9 cellular contexts compared by ENCODE assay signal in the genomic region with DNA sequence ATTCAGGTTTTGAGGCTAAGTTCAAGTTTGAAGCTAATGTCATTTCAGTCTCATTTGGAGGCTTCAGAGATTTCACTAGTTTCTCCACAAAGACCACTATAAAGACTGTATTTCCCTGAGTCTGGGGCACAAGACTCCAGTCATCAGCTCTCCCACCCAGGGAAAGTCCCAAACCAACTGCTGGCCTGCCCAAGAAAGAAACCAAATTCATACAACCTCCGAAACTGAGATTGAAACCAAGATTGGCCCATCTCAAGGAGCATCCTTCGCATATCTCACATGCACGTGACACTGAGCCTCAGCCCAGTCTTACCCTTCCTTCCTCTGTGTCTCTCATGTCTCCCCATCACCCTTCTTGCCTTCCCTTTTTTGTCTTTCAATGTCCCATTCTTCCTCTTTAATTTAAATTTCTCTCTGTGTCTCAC. TPM values are rescaled to one million over a fixed set of nuclear protein-coding genes. Genes with fewer than 3 reads are reported as not detected.
DNase-seq lines count a peak whose midpoint lies in the region; ATAC-seq, FAIRE-seq and TF ChIP-seq lines count a peak whose summit lies in the region.
"Had no signal": no experiment of that assay in that cellular context is flagged by ENCODE, and none has a peak within 500 bp of the region (broad histone marks: within the 10 kb centered on the region; RNA-seq: fewer than 3 reads in every experiment).

No MANE protein-coding gene starts in this region.

- no peak overlapping the region for H2BK12ac ChIP-seq in neuronal stem cell (ENCODE audit: low read length)

- no peak overlapping the region for H3K9ac ChIP-seq in HepG2 (ENCODE audit: insufficient read depth, low read depth, low read length)
- no peak overlapping the region for H3K9ac ChIP-seq in neuronal stem cell (ENCODE audit: low read depth, low read length, poor library complexity)

- H3K4me3 Mint-ChIP-seq in activated CD4-positive, alpha-beta T cell treated with anti-CD3 and anti-CD28 coated beads, Interleukin-2, amount 10 ng/mL, durations not matched to agents 24 days and 14 days = peak overlapping the region; percentile 68

- H3K4me3 ChIP-seq in right lobe of liver = no peak overlapping the region
- H3K4me3 ChIP-seq in HepG2 (replicated peaks in 1 of 3; ENCODE audit: insufficient read depth in 1 of 3, low read depth in 2 of 3, low read length in 3 of 3) = no peak overlapping the region
- no peak overlapping the region for H3K4me3 ChIP-seq in thyroid gland (replicated peaks in 1 of 3)
- no peak overlapping the region for H3K4me3 ChIP-seq in neuronal stem cell (ENCODE audit: low read length in 2 of 2)
- H3K4me3 ChIP-seq: thoracic aorta had no signal

- H3K4me2 ChIP-seq in HepG2 (ENCODE audit: low read depth, low read length) (no peak overlapping the region), neuronal stem cell (ENCODE audit: insufficient read depth, low read length, poor library complexity, severe bottlenecking) (no peak overlapping the region)

- TF ChIP-seq CTCF in right lobe of liver (IDR thresholded peaks at IDR 0.05) = no peak
- TF ChIP-seq CTCF in HepG2 (CRISPR knock-in tag; IDR thresholded peaks at IDR 0.05) = no peak
- TF ChIP-seq CTCF in thyroid gland (IDR thresholded peaks at IDR 0.05) = no peak

- no peaks in the 10 kb centered on the region for H4K20me1 ChIP-seq in HepG2 (ENCODE audit: insufficient read depth, low read length)

- no peak overlapping the region for H2BK5ac ChIP-seq in neuronal stem cell (ENCODE audit: low read length)

- H3K27ac ChIP-seq in right lobe of liver (no peak overlapping the region), HepG2 (ENCODE audit: extremely low read length, insufficient read depth, low read length) (no peak overlapping the region), thyroid gland (no peak overlapping the region), neuronal stem cell (replicated peaks; ENCODE audit: low read length) (no peak overlapping the region)
- H3K27ac ChIP-seq: thoracic aorta had no signal

- H4K8ac ChIP-seq in neuronal stem cell (ENCODE audit: low read depth, low read length) = no peak overlapping the region

- peak overlapping the region; percentile 68 for H3K27ac Mint-ChIP-seq in activated CD4-positive, alpha-beta T cell treated with anti-CD3 and anti-CD28 coated beads, Interleukin-2, amount 10 ng/mL, durations not matched to agents 24 days and 14 days

- no peaks in the 10 kb centered on the region for H3K9me3 Mint-ChIP-seq in activated CD4-positive, alpha-beta T cell treated with anti-CD3 and anti-CD28 coated beads, Interleukin-2, amount 10 ng/mL, durations not matched to agents 24 days and 14 days

- WGBS in right lobe of liver (ENCODE audit: insufficient coverage, low coverage, low lambda C conversion rate, missing lambda C conversion rate) = 64% methylated on average over 3 of the region's 3 CpGs
- WGBS in HepG2 (ENCODE audit: low lambda C conversion rate) = 47% methylated on average over 3 of the region's 3 CpGs
- 55 to 82% methylated on average over 3 of the region's 3 CpGs for WGBS in thyroid gland, 2 donors
- no CpG with 5 or more reads among the region's 3 CpGs for WGBS in neuronal stem cell (ENCODE audit: extremely low coverage in 2 of 2, insufficient read length in 2 of 2, insufficient replicate concordance in 1 of 2), 2 donors

- intact Hi-C loops in right lobe of liver (cut with DNase I) (no loop called here), HepG2 (cut with micrococcal nuclease; ENCODE audit: unreplicated experiment) (no loop called here), thyroid gland (cut with DNase I) (no loop called here)
- intact Hi-C loops in activated CD4-positive, alpha-beta T cell treated with anti-CD3 and anti-CD28 coated beads, Interleukin-2, amount 10 ng/mL, durations not matched to agents 24 days and 14 days (cut with micrococcal nuclease) = loop anchor here (1.0 kb wide), 1 partner anchor 9 kb away; no protein-coding TSS in a partner anchor

- TF ChIP-seq POLR2A in right lobe of liver (IDR thresholded peaks at IDR 0.05) (no peak), HepG2 (IDR thresholded peaks at IDR 0.05; ENCODE audit: insufficient read depth in 1 of 2, low read depth in 2 of 2, low read length in 2 of 2) (no peak), thyroid gland (IDR thresholded peaks at IDR 0.05) (no peak)

- H3K4ac ChIP-seq in neuronal stem cell (ENCODE audit: low read length) = no peak overlapping the region

- H3K14ac ChIP-seq in neuronal stem cell (ENCODE audit: low read length) = no peak overlapping the region

- DNase-seq in right lobe of liver = peak in 1 of 3 donors; percentile 51
- DNase-seq in HepG2 (ENCODE audit: low spot score) = no peak
- DNase-seq in activated CD4-positive, alpha-beta T cell treated with anti-CD3 and anti-CD28 coated beads, Interleukin-2, amount 10 ng/mL, durations not matched to agents 24 days and 14 days = peak; percentile 93
- peak; percentile 38 for DNase-seq in pons (ENCODE audit: low spot score)
- DNase-seq in thyroid gland = no peak
- DNase-seq in NCI-H1694 (lab: John Stamatoyannopoulos, UW) = no peak
- no peak for DNase-seq in neuronal stem cell (ENCODE audit: low spot score)

- H4K91ac ChIP-seq in neuronal stem cell (ENCODE audit: low read depth, low read length, poor library complexity) = no peak overlapping the region

- H2AK5ac ChIP-seq in neuronal stem cell (ENCODE audit: low read depth, low read length) = no peak overlapping the region

- H3K27me3 ChIP-seq in right lobe of liver (no peaks in the 10 kb centered on the region), HepG2 (ENCODE audit: control insufficient read depth in 1 of 2, insufficient read depth in 2 of 2, low read length in 2 of 2) (peaks cover 11 to 42% of the 10 kb centered on the region in 2 experiments; a peak in 4 of 5 replicates), thyroid gland (no peaks in the 10 kb centered on the region), neuronal stem cell (ENCODE audit: control insufficient read depth in 3 of 3, insufficient read depth in 3 of 3, low read depth in 1 of 3, low read length in 3 of 3) (peaks cover 0 to 14% (median 0%) of the 10 kb centered on the region in 3 experiments)

- peak; percentile 53 to 77 (median 62) for ATAC-seq in right lobe of liver
- ATAC-seq in HepG2 = no peak
- peak; percentile 70 for ATAC-seq in HG03159 (IDR thresholded peaks at IDR 0.05; ENCODE audit: unreplicated experiment)

- H2AFZ ChIP-seq in HepG2 (ENCODE audit: low read length) (no peak overlapping the region), neuronal stem cell (ENCODE audit: low read length) (no peak overlapping the region)

- peaks cover 66% of the 10 kb centered on the region for H3K4me1 Mint-ChIP-seq in activated CD4-positive, alpha-beta T cell treated with anti-CD3 and anti-CD28 coated beads, Interleukin-2, amount 10 ng/mL, durations not matched to agents 24 days and 14 days

- in situ Hi-C loops in HepG2 (cut with HindIII; ENCODE audit: extremely low pct_ligation_motif_present, low pct_unique_long_range_greater_than_20kb) = no loop called here

- TF ChIP-seq EP300 in HepG2 (IDR thresholded peaks at IDR 0.05; ENCODE audit: low read depth in 2 of 2, low read length in 2 of 2) (no peak), HepG2 (CRISPR knock-in tag; IDR thresholded peaks at IDR 0.05; ENCODE audit: borderline replicate concordance) (no peak)

- H3K18ac ChIP-seq in neuronal stem cell (ENCODE audit: low read length) = no peak overlapping the region

- H3K9me3 ChIP-seq in right lobe of liver = no peaks in the 10 kb centered on the region
- H3K9me3 ChIP-seq in HepG2 (ENCODE audit: low read length) = no peaks in the 10 kb centered on the region
- no peaks in the 10 kb centered on the region for H3K9me3 ChIP-seq in thyroid gland
- H3K9me3 ChIP-seq in neuronal stem cell (replicated peaks in 1 of 2; ENCODE audit: control insufficient read depth in 2 of 2, insufficient read depth in 1 of 2, low read depth in 1 of 2, low read length in 2 of 2) = no peaks in the 10 kb centered on the region
- H3K9me3 ChIP-seq: thoracic aorta had no signal

- peaks cover 14% of the 10 kb centered on the region for H3K27me3 Mint-ChIP-seq in activated CD4-positive, alpha-beta T cell treated with anti-CD3 and anti-CD28 coated beads, Interleukin-2, amount 10 ng/mL, durations not matched to agents 24 days and 14 days

- no peak overlapping the region for H3K23ac ChIP-seq in neuronal stem cell (ENCODE audit: low read depth, low read length, poor library complexity)

- H3K36me3 ChIP-seq in right lobe of liver (no peaks in the 10 kb centered on the region), HepG2 (replicated peaks in 1 of 2; ENCODE audit: control insufficient read depth in 1 of 2, insufficient read depth in 2 of 2, low read length in 2 of 2) (no peaks in the 10 kb centered on the region), thyroid gland (no peaks in the 10 kb centered on the region), neuronal stem cell (replicated peaks in 1 of 2; ENCODE audit: control insufficient read depth in 2 of 2, insufficient read depth in 2 of 2, low read length in 2 of 2) (no peaks in the 10 kb centered on the region)
- H3K36me3 ChIP-seq: thoracic aorta had no signal

- FAIRE-seq in HepG2 (lab: Jason Lieb, UNC) = no peak

- H2BK15ac ChIP-seq in neuronal stem cell (ENCODE audit: low read length) = no peak overlapping the region

- no peaks in the 10 kb centered on the region for H3K79me2 ChIP-seq in HepG2 (ENCODE audit: insufficient read depth, low read length)

- no peak overlapping the region for H2BK120ac ChIP-seq in neuronal stem cell (ENCODE audit: low read depth, low read length)

- CTCF ChIA-PET in HepG2 (lab: Yijun Ruan, JAX; ENCODE audit: low intra/inter-chr PET ratio, low total read pairs) = no interaction called here

- H3K36me3 Mint-ChIP-seq in activated CD4-positive, alpha-beta T cell treated with anti-CD3 and anti-CD28 coated beads, Interleukin-2, amount 10 ng/mL, durations not matched to agents 24 days and 14 days (ENCODE audit: low read depth) = peaks cover 25% of the 10 kb centered on the region

- POLR2A ChIA-PET in HepG2 (lab: Yijun Ruan, JAX) = interaction anchor here (1.8 kb wide), 1 partner anchor 8 kb away, joined by 5 read pairs; no protein-coding TSS in a partner anchor

- no TSS peak for BruUV-seq in HepG2 (replicated peaks; lab: Mats Ljungman, UMichigan)

- H3K4me1 ChIP-seq in right lobe of liver = no peaks in the 10 kb centered on the region
- H3K4me1 ChIP-seq in HepG2 (ENCODE audit: insufficient read depth, low read length) = peaks cover 9% of the 10 kb centered on the region
- no peaks in the 10 kb centered on the region for H3K4me1 ChIP-seq in thyroid gland
- H3K4me1 ChIP-seq in neuronal stem cell (ENCODE audit: control insufficient read depth in 2 of 2, insufficient read depth in 1 of 2, low read depth in 1 of 2, low read length in 2 of 2) = peaks cover 0 to 14% of the 10 kb centered on the region in 2 donors

- no peaks in the 10 kb centered on the region for H3K79me1 ChIP-seq in neuronal stem cell (ENCODE audit: low read depth, low read length)

- TF ChIP-seq RAD21 in HepG2 (CRISPR knock-in tag; IDR thresholded peaks at IDR 0.05) = no peak

RNA-seq across cellular contexts. Expression of gene LTA, which starts 3.5 kb away (rescaled TPM):
- total RNA-seq in right lobe of liver (under 1 TPM in 1 of 6 experiments, not detected in 5; 0.20 TPM), HepG2 (2016; rRNA removed; fragmentation: Illumina TruSeq; extraction: Trizol) (not detected in 2 replicates), thyroid gland (not detected)
- not detected in 2 replicates for total RNA-seq in HepG2 (2016; cell fraction: cytosol; rRNA removed; fragmentation: Illumina TruSeq; extraction: Trizol; ENCODE audit: low read depth)
- not detected in 2 replicates for total RNA-seq in HepG2 (2016; cell fraction: insoluble cytoplasmic fraction; rRNA removed; fragmentation: Illumina TruSeq; extraction: Trizol)
- total RNA-seq in HepG2 (2016; cell fraction: membrane; rRNA removed; fragmentation: Illumina TruSeq; extraction: Trizol) = not detected in 2 replicates
- not detected in 2 replicates for total RNA-seq in HepG2 (2016; cell fraction: nucleus; rRNA removed; fragmentation: Illumina TruSeq; extraction: Trizol)
- polyA plus RNA-seq in HepG2 (2011; rRNA removed) = 0.09 TPM in 1 of 2 replicates, not detected in the other
- polyA plus RNA-seq in HepG2 (2011; cell fraction: cytosol; rRNA removed) = 0.04 TPM in 1 of 2 replicates, not detected in the other
- 0.09 TPM in 1 of 2 replicates, not detected in the other for polyA plus RNA-seq in HepG2 (2011; cell fraction: nucleus; rRNA removed)
- 0.09 TPM in 1 of 2 replicates, not detected in the other for polyA plus RNA-seq in HepG2 (2012)
- not detected in 2 replicates for polyA plus RNA-seq in HepG2 (2016; cell fraction: cytosol; fragmentation: Illumina TruSeq; extraction: Trizol; ENCODE audit: low read depth)
- not detected in 2 replicates for polyA plus RNA-seq in HepG2 (2016; cell fraction: insoluble cytoplasmic fraction; fragmentation: Illumina TruSeq; extraction: Trizol; ENCODE audit: low read depth)
- not detected in 2 replicates for polyA plus RNA-seq in HepG2 (2016; cell fraction: membrane; fragmentation: Illumina TruSeq; extraction: Trizol; ENCODE audit: low read depth)
- polyA plus RNA-seq in HepG2 (2016; cell fraction: nucleus; fragmentation: Illumina TruSeq; extraction: Trizol; ENCODE audit: insufficient read depth, low read depth) = not detected in 2 replicates
- not detected in 2 replicates for polyA minus RNA-seq in HepG2 (2011; rRNA and poly(A)+ RNA removed; ENCODE audit: low replicate concordance)
- not detected in 2 replicates for polyA minus RNA-seq in HepG2 (2011; cell fraction: cytosol; rRNA and poly(A)+ RNA removed)
- not detected in 2 replicates for polyA minus RNA-seq in HepG2 (2011; cell fraction: nucleus; rRNA and poly(A)+ RNA removed)
- total RNA-seq in activated CD4-positive, alpha-beta T cell treated with anti-CD3 and anti-CD28 coated beads, Interleukin-2, amount 10 ng/mL, durations not matched to agents 24 days and 14 days = 622 and 631 TPM in 2 replicates
- polyA plus RNA-seq in neuronal stem cell (2013, experiment 1 of 2) = 0.07 TPM
- polyA plus RNA-seq in neuronal stem cell (2013, experiment 2 of 2) = 0.07 TPM
- total RNA-seq: thoracic aorta had no signal

RNA-seq across cellular contexts. Expression of gene TNF, which starts 6.8 kb away (rescaled TPM):
- total RNA-seq in right lobe of liver (1 to 10 TPM in 1 of 6 experiments, under 1 TPM in 1, not detected in 4; 0.15 to 1.0 TPM), HepG2 (2016; rRNA removed; fragmentation: Illumina TruSeq; extraction: Trizol) (not detected in 2 replicates), thyroid gland (under 1 TPM in 1 of 4 donors, not detected in 3; 0.42 TPM)
- not detected in 2 replicates for total RNA-seq in HepG2 (2016; cell fraction: cytosol; rRNA removed; fragmentation: Illumina TruSeq; extraction: Trizol; ENCODE audit: low read depth)
- total RNA-seq in HepG2 (2016; cell fraction: insoluble cytoplasmic fraction; rRNA removed; fragmentation: Illumina TruSeq; extraction: Trizol) = 0.09 and 0.10 TPM in 2 replicates
- 0.15 TPM in 1 of 2 replicates, not detected in the other for total RNA-seq in HepG2 (2016; cell fraction: membrane; rRNA removed; fragmentation: Illumina TruSeq; extraction: Trizol)
- not detected in 2 replicates for total RNA-seq in HepG2 (2016; cell fraction: nucleus; rRNA removed; fragmentation: Illumina TruSeq; extraction: Trizol)
- polyA plus RNA-seq in HepG2 (2011; rRNA removed) = not detected in 2 replicates
- not detected in 2 replicates for polyA plus RNA-seq in HepG2 (2011; cell fraction: cytosol; rRNA removed)
- not detected in 2 replicates for polyA plus RNA-seq in HepG2 (2011; cell fraction: nucleus; rRNA removed)
- not detected in 2 replicates for polyA plus RNA-seq in HepG2 (2012)
- not detected in 2 replicates for polyA plus RNA-seq in HepG2 (2016; cell fraction: cytosol; fragmentation: Illumina TruSeq; extraction: Trizol; ENCODE audit: low read depth)
- polyA plus RNA-seq in HepG2 (2016; cell fraction: insoluble cytoplasmic fraction; fragmentation: Illumina TruSeq; extraction: Trizol; ENCODE audit: low read depth) = not detected in 2 replicates
- polyA plus RNA-seq in HepG2 (2016; cell fraction: membrane; fragmentation: Illumina TruSeq; extraction: Trizol; ENCODE audit: low read depth) = not detected in 2 replicates
- 0.28 TPM in 1 of 2 replicates, not detected in the other for polyA plus RNA-seq in HepG2 (2016; cell fraction: nucleus; fragmentation: Illumina TruSeq; extraction: Trizol; ENCODE audit: insufficient read depth, low read depth)
- 0.26 TPM in 1 of 2 replicates, not detected in the other for polyA minus RNA-seq in HepG2 (2011; rRNA and poly(A)+ RNA removed; ENCODE audit: low replicate concordance)
- polyA minus RNA-seq in HepG2 (2011; cell fraction: cytosol; rRNA and poly(A)+ RNA removed) = not detected in 2 replicates
- polyA minus RNA-seq in HepG2 (2011; cell fraction: nucleus; rRNA and poly(A)+ RNA removed) = not detected in 2 replicates
- 294 and 303 TPM in 2 replicates for total RNA-seq in activated CD4-positive, alpha-beta T cell treated with anti-CD3 and anti-CD28 coated beads, Interleukin-2, amount 10 ng/mL, durations not matched to agents 24 days and 14 days
- polyA plus RNA-seq in neuronal stem cell (2013, experiment 1 of 2) = 0.03 TPM
- polyA plus RNA-seq in neuronal stem cell (2013, experiment 2 of 2) = 0.01 TPM

RNA-seq across cellular contexts. Expression of gene LTB, which starts 13.7 kb away (rescaled TPM):
- total RNA-seq in right lobe of liver = 1 to 10 TPM in 2 of 6 experiments, under 1 TPM in 4; 0.28 to 2.2 (median 0.62) TPM
- total RNA-seq in HepG2 (2016; rRNA removed; fragmentation: Illumina TruSeq; extraction: Trizol) = 0.22 TPM in 1 of 2 replicates, not detected in the other
- total RNA-seq in HepG2 (2016; cell fraction: cytosol; rRNA removed; fragmentation: Illumina TruSeq; extraction: Trizol; ENCODE audit: low read depth) = not detected in 2 replicates
- 0.13 and 0.46 TPM in 2 replicates for total RNA-seq in HepG2 (2016; cell fraction: insoluble cytoplasmic fraction; rRNA removed; fragmentation: Illumina TruSeq; extraction: Trizol)
- total RNA-seq in HepG2 (2016; cell fraction: membrane; rRNA removed; fragmentation: Illumina TruSeq; extraction: Trizol) = not detected in 2 replicates
- not detected in 2 replicates for total RNA-seq in HepG2 (2016; cell fraction: nucleus; rRNA removed; fragmentation: Illumina TruSeq; extraction: Trizol)
- polyA plus RNA-seq in HepG2 (2011; rRNA removed) = 0.09 and 0.30 TPM in 2 replicates
- polyA plus RNA-seq in HepG2 (2011; cell fraction: cytosol; rRNA removed) = 0.19 and 0.27 TPM in 2 replicates
- 0.54 TPM in 1 of 2 replicates, not detected in the other for polyA plus RNA-seq in HepG2 (2011; cell fraction: nucleus; rRNA removed)
- 0.29 TPM in 1 of 2 replicates, not detected in the other for polyA plus RNA-seq in HepG2 (2012)
- polyA plus RNA-seq in HepG2 (2016; cell fraction: cytosol; fragmentation: Illumina TruSeq; extraction: Trizol; ENCODE audit: low read depth) = 0.15 and 0.16 TPM in 2 replicates
- 0.41 TPM in 1 of 2 replicates, not detected in the other for polyA plus RNA-seq in HepG2 (2016; cell fraction: insoluble cytoplasmic fraction; fragmentation: Illumina TruSeq; extraction: Trizol; ENCODE audit: low read depth)
- 0.20 and 0.23 TPM in 2 replicates for polyA plus RNA-seq in HepG2 (2016; cell fraction: membrane; fragmentation: Illumina TruSeq; extraction: Trizol; ENCODE audit: low read depth)
- polyA plus RNA-seq in HepG2 (2016; cell fraction: nucleus; fragmentation: Illumina TruSeq; extraction: Trizol; ENCODE audit: insufficient read depth, low read depth) = not detected in 2 replicates
- polyA minus RNA-seq in HepG2 (2011; rRNA and poly(A)+ RNA removed; ENCODE audit: low replicate concordance) = not detected in 2 replicates
- not detected in 2 replicates for polyA minus RNA-seq in HepG2 (2011; cell fraction: cytosol; rRNA and poly(A)+ RNA removed)
- not detected in 2 replicates for polyA minus RNA-seq in HepG2 (2011; cell fraction: nucleus; rRNA and poly(A)+ RNA removed)
- 134 and 136 TPM in 2 replicates for total RNA-seq in activated CD4-positive, alpha-beta T cell treated with anti-CD3 and anti-CD28 coated beads, Interleukin-2, amount 10 ng/mL, durations not matched to agents 24 days and 14 days
- total RNA-seq in thyroid gland = not detected
- polyA plus RNA-seq in neuronal stem cell (2013, experiment 1 of 2) = 0.08 TPM
- polyA plus RNA-seq in neuronal stem cell (2013, experiment 2 of 2) = 0.18 TPM
- total RNA-seq: thoracic aorta had no signal

RNA-seq across cellular contexts. Expression of gene LST1, which starts 17.5 kb away (rescaled TPM):
- 10 to 100 TPM in 1 of 6 experiments, 1 to 10 TPM in 5; 1.5 to 21.5 (median 6.7) TPM for total RNA-seq in right lobe of liver
- not detected in 2 replicates for total RNA-seq in HepG2 (2016; rRNA removed; fragmentation: Illumina TruSeq; extraction: Trizol)
- not detected in 2 replicates for total RNA-seq in HepG2 (2016; cell fraction: cytosol; rRNA removed; fragmentation: Illumina TruSeq; extraction: Trizol; ENCODE audit: low read depth)
- not detected in 2 replicates for total RNA-seq in HepG2 (2016; cell fraction: insoluble cytoplasmic fraction; rRNA removed; fragmentation: Illumina TruSeq; extraction: Trizol)
- total RNA-seq in HepG2 (2016; cell fraction: membrane; rRNA removed; fragmentation: Illumina TruSeq; extraction: Trizol) = not detected in 2 replicates
- total RNA-seq in HepG2 (2016; cell fraction: nucleus; rRNA removed; fragmentation: Illumina TruSeq; extraction: Trizol) = not detected in 2 replicates
- not detected in 2 replicates for polyA plus RNA-seq in HepG2 (2011; rRNA removed)
- not detected in 2 replicates for polyA plus RNA-seq in HepG2 (2011; cell fraction: cytosol; rRNA removed)
- not detected in 2 replicates for polyA plus RNA-seq in HepG2 (2011; cell fraction: nucleus; rRNA removed)
- polyA plus RNA-seq in HepG2 (2012) = not detected in 2 replicates
- not detected in 2 replicates for polyA plus RNA-seq in HepG2 (2016; cell fraction: cytosol; fragmentation: Illumina TruSeq; extraction: Trizol; ENCODE audit: low read depth)
- not detected in 2 replicates for polyA plus RNA-seq in HepG2 (2016; cell fraction: insoluble cytoplasmic fraction; fragmentation: Illumina TruSeq; extraction: Trizol; ENCODE audit: low read depth)
- polyA plus RNA-seq in HepG2 (2016; cell fraction: membrane; fragmentation: Illumina TruSeq; extraction: Trizol; ENCODE audit: low read depth) = not detected in 2 replicates
- not detected in 2 replicates for polyA plus RNA-seq in HepG2 (2016; cell fraction: nucleus; fragmentation: Illumina TruSeq; extraction: Trizol; ENCODE audit: insufficient read depth, low read depth)
- not detected in 2 replicates for polyA minus RNA-seq in HepG2 (2011; rRNA and poly(A)+ RNA removed; ENCODE audit: low replicate concordance)
- not detected in 2 replicates for polyA minus RNA-seq in HepG2 (2011; cell fraction: cytosol; rRNA and poly(A)+ RNA removed)
- not detected in 2 replicates for polyA minus RNA-seq in HepG2 (2011; cell fraction: nucleus; rRNA and poly(A)+ RNA removed)
- 42.6 and 46.4 TPM in 2 replicates for total RNA-seq in activated CD4-positive, alpha-beta T cell treated with anti-CD3 and anti-CD28 coated beads, Interleukin-2, amount 10 ng/mL, durations not matched to agents 24 days and 14 days
- 10 to 100 TPM in 1 of 4 donors, 1 to 10 TPM in 2, not detected in 1; 2.5 to 23.4 (median 3.2) TPM for total RNA-seq in thyroid gland
- 0.81 TPM for polyA plus RNA-seq in neuronal stem cell (2013, experiment 1 of 2)
- polyA plus RNA-seq in neuronal stem cell (2013, experiment 2 of 2) = 0.73 TPM

RNA-seq across cellular contexts. Expression of gene NFKBIL1, which starts 21.1 kb away (rescaled TPM):
- total RNA-seq in right lobe of liver (10 to 100 TPM in 1 of 6 experiments, 1 to 10 TPM in 5; 7.5 to 10.2 (median 8.3) TPM), HepG2 (2016; rRNA removed; fragmentation: Illumina TruSeq; extraction: Trizol) (13.9 and 19.5 TPM in 2 replicates), thyroid gland (10 to 100 TPM; 23.7 to 34.0 (median 27.5) TPM)
- 18.2 and 19.6 TPM in 2 replicates for total RNA-seq in HepG2 (2016; cell fraction: cytosol; rRNA removed; fragmentation: Illumina TruSeq; extraction: Trizol; ENCODE audit: low read depth)
- 16.9 and 19.7 TPM in 2 replicates for total RNA-seq in HepG2 (2016; cell fraction: insoluble cytoplasmic fraction; rRNA removed; fragmentation: Illumina TruSeq; extraction: Trizol)
- 24.8 and 27.5 TPM in 2 replicates for total RNA-seq in HepG2 (2016; cell fraction: membrane; rRNA removed; fragmentation: Illumina TruSeq; extraction: Trizol)
- 11.6 and 12.4 TPM in 2 replicates for total RNA-seq in HepG2 (2016; cell fraction: nucleus; rRNA removed; fragmentation: Illumina TruSeq; extraction: Trizol)
- 9.7 and 13.7 TPM in 2 replicates for polyA plus RNA-seq in HepG2 (2011; rRNA removed)
- polyA plus RNA-seq in HepG2 (2011; cell fraction: cytosol; rRNA removed) = 13.1 and 20.6 TPM in 2 replicates
- polyA plus RNA-seq in HepG2 (2011; cell fraction: nucleus; rRNA removed) = 18.8 and 23.1 TPM in 2 replicates
- polyA plus RNA-seq in HepG2 (2012) = 11.6 and 15.0 TPM in 2 replicates
- 19.6 and 20.1 TPM in 2 replicates for polyA plus RNA-seq in HepG2 (2016; cell fraction: cytosol; fragmentation: Illumina TruSeq; extraction: Trizol; ENCODE audit: low read depth)
- 16.2 and 18.3 TPM in 2 replicates for polyA plus RNA-seq in HepG2 (2016; cell fraction: insoluble cytoplasmic fraction; fragmentation: Illumina TruSeq; extraction: Trizol; ENCODE audit: low read depth)
- 21.4 and 23.3 TPM in 2 replicates for polyA plus RNA-seq in HepG2 (2016; cell fraction: membrane; fragmentation: Illumina TruSeq; extraction: Trizol; ENCODE audit: low read depth)
- 16.4 and 17.5 TPM in 2 replicates for polyA plus RNA-seq in HepG2 (2016; cell fraction: nucleus; fragmentation: Illumina TruSeq; extraction: Trizol; ENCODE audit: insufficient read depth, low read depth)
- polyA minus RNA-seq in HepG2 (2011; rRNA and poly(A)+ RNA removed; ENCODE audit: low replicate concordance) = 7.5 and 37.6 TPM in 2 replicates
- polyA minus RNA-seq in HepG2 (2011; cell fraction: cytosol; rRNA and poly(A)+ RNA removed) = 9.1 and 9.4 TPM in 2 replicates
- polyA minus RNA-seq in HepG2 (2011; cell fraction: nucleus; rRNA and poly(A)+ RNA removed) = 8.3 and 8.9 TPM in 2 replicates
- 14.8 and 16.2 TPM in 2 replicates for total RNA-seq in activated CD4-positive, alpha-beta T cell treated with anti-CD3 and anti-CD28 coated beads, Interleukin-2, amount 10 ng/mL, durations not matched to agents 24 days and 14 days
- 22.2 TPM for polyA plus RNA-seq in neuronal stem cell (2013, experiment 1 of 2)
- polyA plus RNA-seq in neuronal stem cell (2013, experiment 2 of 2) = 22.0 TPM

Comparison
In these comparisons a context has a peak if more than half of its experiments do, and no peak if none do; other contexts are left out.
1. DNase-seq: peak in activated CD4-positive, alpha-beta T cell treated with anti-CD3 and anti-CD28 coated beads, Interleukin-2, amount 10 ng/mL, durations not matched to agents 24 days and 14 days (single experiment) and pons (single experiment); none in HepG2 (single experiment), thyroid gland (0 of 2), NCI-H1694 (single experiment) and neuronal stem cell (single experiment).
2. RNA of gene LTA, which starts 3.5 kb away (total RNA-seq): 622 to 631 TPM in activated CD4-positive, alpha-beta T cell treated with anti-CD3 and anti-CD28 coated beads, Interleukin-2, amount 10 ng/mL, durations not matched to agents 24 days and 14 days; 0.20 TPM in right lobe of liver, not detected in HepG2 and not detected in thyroid gland; every median in the first group is over 100 times any median in the second.
3. RNA of gene TNF, which starts 6.8 kb away (total RNA-seq): 294 to 303 TPM in activated CD4-positive, alpha-beta T cell treated with anti-CD3 and anti-CD28 coated beads, Interleukin-2, amount 10 ng/mL, durations not matched to agents 24 days and 14 days; 0.42 TPM in thyroid gland, 0.15 to 1.0 TPM in right lobe of liver and 0.09 to 0.15 TPM in HepG2; every median in the first group is over 100 times any median in the second.
4. RNA of gene LTB, which starts 13.7 kb away (total RNA-seq): 134 to 136 TPM in activated CD4-positive, alpha-beta T cell treated with anti-CD3 and anti-CD28 coated beads, Interleukin-2, amount 10 ng/mL, durations not matched to agents 24 days and 14 days; 0.28 to 2.2 TPM in right lobe of liver, not detected in thyroid gland and 0.13 to 0.46 TPM in HepG2; every median in the first group is over 10 times any median in the second.